8 cellular contexts compared by ENCODE assay signal in the genomic region with DNA sequence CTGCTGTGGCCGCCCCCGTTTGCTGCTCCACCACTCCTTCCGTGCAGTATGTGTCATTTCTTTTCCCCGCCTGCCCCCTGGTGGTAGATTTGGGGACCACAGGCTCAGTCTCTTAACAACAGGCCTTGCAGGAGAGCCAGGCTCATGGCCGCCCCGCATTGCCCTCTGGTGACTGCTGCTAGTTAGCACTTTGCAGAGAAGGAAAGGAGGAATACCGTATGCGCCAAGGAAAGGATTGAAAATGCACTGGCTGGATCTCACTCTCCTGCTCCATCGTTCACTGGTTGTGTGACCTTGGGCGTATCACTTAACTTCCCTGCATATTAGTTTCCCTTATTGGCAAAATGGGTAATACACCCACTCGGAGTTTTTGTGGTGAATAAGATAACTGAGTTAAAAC. TPM values are rescaled to one million over a fixed set of nuclear protein-coding genes. Genes with fewer than 3 reads are reported as not detected.
DNase-seq lines count a peak whose midpoint lies in the region; ATAC-seq and FAIRE-seq lines count a peak whose summit lies in the region.

No MANE protein-coding gene starts in this region.

- no peak overlapping the region for H3K4me2 ChIP-seq in mesendoderm (ENCODE audit: low read length)

- DNase-seq in DMS 273 treated with DMSO at 0.1 percent for 48 hours (lab: John Stamatoyannopoulos, UW) (peak; percentile 91), HTR-8/SVneo (ENCODE audit: insufficient read length, low spot score) (peak; percentile 82), mesendoderm (peak; percentile 96)
- DNase-seq in NK-92 treated with Interleukin-12 subunit alpha and Interleukin-12 subunit beta, amount 100 ng/mL, for 24 hours (lab: John Stamatoyannopoulos, UW): peak; percentile 87
- peak; percentile 97 for DNase-seq in activated CD8-positive, alpha-beta T cell treated with anti-CD3 and anti-CD28 coated beads, Interleukin-2, amount 10 ng/mL, durations not matched to agents 7 days and 5 days
- peak; percentile 85 to 93 (median 85) for DNase-seq in effector memory CD4-positive, alpha-beta T cell
- peak; percentile 88 to 97 for DNase-seq in stimulated activated CD8-positive, alpha-beta memory T cell treated with anti-CD3 and anti-CD28 coated beads, Interleukin-2, amount 100 ng/mL, for 48 hours (ENCODE audit: low read depth in 2 of 2)

- no peak overlapping the region for H3K4me3 Mint-ChIP-seq in activated CD8-positive, alpha-beta T cell treated with anti-CD3 and anti-CD28 coated beads, Interleukin-2, amount 10 ng/mL, durations not matched to agents 7 days and 5 days

- peaks cover 14% of the 10 kb centered on the region for H3K4me1 Mint-ChIP-seq in activated CD8-positive, alpha-beta T cell treated with anti-CD3 and anti-CD28 coated beads, Interleukin-2, amount 10 ng/mL, durations not matched to agents 7 days and 5 days (ENCODE audit: low read depth)

- no peak overlapping the region for H3K18ac ChIP-seq in mesendoderm (ENCODE audit: low read length)

- no peak overlapping the region for H4K5ac ChIP-seq in mesendoderm (ENCODE audit: low read length)

- peaks cover 21% of the 10 kb centered on the region for H3K27me3 Mint-ChIP-seq in activated CD8-positive, alpha-beta T cell treated with anti-CD3 and anti-CD28 coated beads, Interleukin-2, amount 10 ng/mL, durations not matched to agents 7 days and 5 days (ENCODE audit: low read depth)

- H3K27me3 ChIP-seq in effector memory CD4-positive, alpha-beta T cell (replicated peaks; ENCODE audit: control insufficient read depth, insufficient read depth, low read length, poor library complexity, severe bottlenecking): no peaks in the 10 kb centered on the region
- H3K27me3 ChIP-seq in mesendoderm (ENCODE audit: insufficient read depth, low read length, poor library complexity): no peaks in the 10 kb centered on the region

- no peak overlapping the region for H3K4me3 ChIP-seq in effector memory CD4-positive, alpha-beta T cell (ENCODE audit: insufficient read depth, low read depth, low read length, poor library complexity, severe bottlenecking)
- no peak overlapping the region for H3K4me3 ChIP-seq in mesendoderm (ENCODE audit: low read length)

- no peak overlapping the region for H3K4ac ChIP-seq in mesendoderm (ENCODE audit: low read depth, low read length)

- H4K8ac ChIP-seq in mesendoderm (ENCODE audit: low read depth, low read length): no peak overlapping the region

- peak; percentile 93 for FAIRE-seq in HTR-8/SVneo (lab: Jason Lieb, UNC)

- CTCF ChIA-PET in activated CD8-positive, alpha-beta T cell treated with anti-CD3 and anti-CD28 coated beads, Interleukin-2, amount 10 ng/mL, durations not matched to agents 7 days and 5 days (lab: Charles Lee): interaction anchor here (0.6 to 4.4 kb wide), 31 partner anchors 9 to 1887 kb away, joined by 3 to 71 read pairs (median 6); partner anchors contain the start of gene PXYLP1

- H3K27ac ChIP-seq in effector memory CD4-positive, alpha-beta T cell (ENCODE audit: insufficient read depth, low read length, poor library complexity, severe bottlenecking): no peak overlapping the region
- no peak overlapping the region for H3K27ac ChIP-seq in mesendoderm (ENCODE audit: low read depth, low read length)

- no peak overlapping the region for H2BK5ac ChIP-seq in mesendoderm (ENCODE audit: low read length)

- H2BK120ac ChIP-seq in mesendoderm (ENCODE audit: low read depth, low read length): no peak overlapping the region

- no peaks in the 10 kb centered on the region for H3K9me3 Mint-ChIP-seq in activated CD8-positive, alpha-beta T cell treated with anti-CD3 and anti-CD28 coated beads, Interleukin-2, amount 10 ng/mL, durations not matched to agents 7 days and 5 days (ENCODE audit: insufficient read depth)

- no peaks in the 10 kb centered on the region for H3K36me3 ChIP-seq in effector memory CD4-positive, alpha-beta T cell (ENCODE audit: control insufficient read depth, insufficient read depth, low read length)
- no peaks in the 10 kb centered on the region for H3K36me3 ChIP-seq in mesendoderm (ENCODE audit: control insufficient read depth, insufficient read depth, low read length)

- H3K27ac Mint-ChIP-seq in activated CD8-positive, alpha-beta T cell treated with anti-CD3 and anti-CD28 coated beads, Interleukin-2, amount 10 ng/mL, durations not matched to agents 7 days and 5 days: no peak overlapping the region

- H3K79me2 ChIP-seq in mesendoderm (ENCODE audit: control insufficient read depth, insufficient read depth, low read length): no peaks in the 10 kb centered on the region

- H3K4me1 ChIP-seq in effector memory CD4-positive, alpha-beta T cell (ENCODE audit: control insufficient read depth, insufficient read depth, low read length, poor library complexity, severe bottlenecking): no peaks in the 10 kb centered on the region
- H3K4me1 ChIP-seq in mesendoderm (ENCODE audit: control insufficient read depth, low read depth, low read length): no peaks in the 10 kb centered on the region

- WGBS in mesendoderm (ENCODE audit: extremely low coverage, insufficient coverage, low lambda C conversion rate): no CpG with 5 or more reads among the region's 11 CpGs

- no peaks in the 10 kb centered on the region for H3K36me3 Mint-ChIP-seq in activated CD8-positive, alpha-beta T cell treated with anti-CD3 and anti-CD28 coated beads, Interleukin-2, amount 10 ng/mL, durations not matched to agents 7 days and 5 days (ENCODE audit: low read depth)

- H3K9ac ChIP-seq in mesendoderm (ENCODE audit: low read length): no peak overlapping the region

- H3K79me1 ChIP-seq in mesendoderm (ENCODE audit: low read length): no peaks in the 10 kb centered on the region

- POLR2A ChIA-PET in activated CD8-positive, alpha-beta T cell treated with anti-CD3 and anti-CD28 coated beads, Interleukin-2, amount 10 ng/mL, durations not matched to agents 7 days and 5 days (lab: Charles Lee): interaction anchor here (0.7 kb wide), 1 partner anchor 193 kb away, joined by 3 read pairs; no protein-coding TSS in a partner anchor

- H2AK5ac ChIP-seq in mesendoderm (ENCODE audit: low read length): no peak overlapping the region

- H3K56ac ChIP-seq in mesendoderm (ENCODE audit: low read length): no peak overlapping the region

- ATAC-seq in GM21526 (IDR thresholded peaks at IDR 0.05; ENCODE audit: low FRiP score, unreplicated experiment): peak; percentile 100
- peak; percentile 100 for ATAC-seq in activated CD8-positive, alpha-beta T cell treated with anti-CD3 and anti-CD28 coated beads, Interleukin-2, amount 10 ng/mL, durations not matched to agents 7 days and 5 days

- no peak overlapping the region for H2BK15ac ChIP-seq in mesendoderm (replicated peaks; ENCODE audit: low read depth)

- no peak overlapping the region for H3K23ac ChIP-seq in mesendoderm (ENCODE audit: low read length)

- H3K9me3 ChIP-seq in effector memory CD4-positive, alpha-beta T cell (ENCODE audit: control insufficient read depth, low read length): no peaks in the 10 kb centered on the region

RNA-seq across cellular contexts. Expression of gene PXYLP1, which starts 39.3 kb away (rescaled TPM):
- total RNA-seq in activated CD8-positive, alpha-beta T cell treated with anti-CD3 and anti-CD28 coated beads, Interleukin-2, amount 10 ng/mL, durations not matched to agents 7 days and 5 days: 10 to 100 TPM; 15.0 to 16.5 TPM
- polyA plus RNA-seq in mesendoderm (2013, experiment 1 of 2): 28.8 TPM
- polyA plus RNA-seq in mesendoderm (2013, experiment 2 of 2): 30.6 TPM
